ENCODE assay signal across 19 cellular contexts in the genomic region with DNA sequence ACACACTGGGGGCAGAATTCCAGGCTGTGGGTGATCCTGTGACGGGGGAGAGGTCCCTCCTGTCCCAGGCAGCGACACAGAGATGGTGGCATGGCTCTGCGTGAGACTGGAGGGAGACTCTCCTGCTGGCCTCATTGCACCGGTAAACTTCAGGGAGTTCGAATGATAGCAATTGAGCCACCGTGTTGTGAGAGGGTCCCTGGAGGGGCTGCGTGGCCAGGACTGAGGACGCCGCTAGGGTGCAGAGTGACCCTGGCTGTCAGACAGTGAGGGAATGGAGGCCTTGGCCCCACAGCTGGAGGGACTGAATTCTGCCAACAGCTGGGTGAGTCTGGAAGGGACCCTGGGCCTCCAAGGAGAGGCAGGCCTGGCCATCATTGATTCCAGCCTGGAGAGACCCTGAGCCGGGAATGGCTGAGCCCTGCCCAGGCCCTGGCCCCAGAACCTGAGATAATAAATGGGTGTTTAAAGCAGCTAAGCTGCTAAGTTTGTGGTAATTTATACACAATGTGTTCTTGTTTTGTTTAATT. TPM values are rescaled to one million over a fixed set of nuclear protein-coding genes. Genes with fewer than 3 reads are reported as not detected.
DNase-seq lines count a peak whose midpoint lies in the region; ATAC-seq, FAIRE-seq and TF ChIP-seq lines count a peak whose summit lies in the region.
"Had no signal": no experiment of that assay in that cellular context is flagged by ENCODE, and none has a peak within 500 bp of the region (broad histone marks: within the 10 kb centered on the region; RNA-seq: fewer than 3 reads in every experiment).

No MANE protein-coding gene starts in this region.

- H3K36me3 Mint-ChIP-seq in astrocyte (ENCODE audit: low read depth, unreplicated experiment) (peaks cover 27% of the 10 kb centered on the region), neural crest cell (ENCODE audit: low read depth) (peaks cover 2% of the 10 kb centered on the region)

- H3K9me3 Mint-ChIP-seq in astrocyte (ENCODE audit: unreplicated experiment) (no peaks in the 10 kb centered on the region), neural crest cell (no peaks in the 10 kb centered on the region)
- H3K9me3 Mint-ChIP-seq: CD14-positive monocyte; CD4-positive, alpha-beta memory T cell; GM23338; H9; IgD-negative memory B cell had no signal

- intact Hi-C loops in Panc1 (cut with micrococcal nuclease; ENCODE audit: unreplicated experiment), result no loop called here

- 88 to 98% methylated on average over 8 of the region's 10 CpGs for WGBS in upper lobe of left lung, 2 donors

- H3K36me3 ChIP-seq in Panc1 (ENCODE audit: control insufficient read depth, insufficient read depth, low read length) (no peaks in the 10 kb centered on the region; the same call in none of the 2 replicates), astrocyte (ENCODE audit: insufficient read depth, low read length) (peaks cover 13% of the 10 kb centered on the region), upper lobe of left lung (peaks cover 3 to 52% (median 23%) of the 10 kb centered on the region in 4 donors)

- H3K27ac Mint-ChIP-seq in astrocyte (ENCODE audit: unreplicated experiment) (peak overlapping the region; percentile 62), neural crest cell (ENCODE audit: unreplicated experiment) (peak overlapping the region; percentile 35)
- H3K27ac Mint-ChIP-seq: CD4-positive, alpha-beta memory T cell; GM23338; H9; IgD-negative memory B cell had no signal

- H3K4me2 ChIP-seq in astrocyte (ENCODE audit: low read length), result no peak overlapping the region
- H3K4me2 ChIP-seq: GM23338 had no signal

- H3K27ac ChIP-seq in Panc1 (ENCODE audit: low read length) (no peak overlapping the region), astrocyte (ENCODE audit: low read depth, low read length) (no peak overlapping the region), upper lobe of left lung (no peak overlapping the region)

- in situ Hi-C loops in Panc1 (cut with HindIII; ENCODE audit: low pct_unique_long_range_greater_than_20kb, low sequenced_read_pairs), result no loop called here

- DNase-seq in Panc1 (ENCODE audit: low read depth, low spot score) (no peak), astrocyte (ENCODE audit: low read depth) (no peak), neural crest cell (ENCODE audit: low read depth, low spot score) (no peak), upper lobe of left lung (no peak), hypothalamus (lab: John Stamatoyannopoulos, UW) (no peak), H4 (ENCODE audit: low spot score) (no peak)
- DNase-seq: ACHN; CD4-positive, alpha-beta memory T cell; DMS153; DMS79; GDM1; H9 had no signal

- CTCF ChIA-PET in Panc1 (lab: Charles Lee), result no interaction called here

- ATAC-seq in Panc1 (0 out of 2 replicates have a peak, but pooled peaks have one; percentile 17), upper lobe of left lung (ENCODE audit: low FRiP score in 2 of 2) (no peak)
- ATAC-seq: GM23338, HepG2 had no signal

- TF ChIP-seq CTCF in Panc1 (IDR thresholded peaks at IDR 0.05) (no peak), astrocyte (IDR thresholded peaks at IDR 0.05; ENCODE audit: insufficient read depth, low read depth, low read length) (no peak), neural crest cell (conservative IDR thresholded peaks at IDR 0.05) (no peak), upper lobe of left lung (IDR thresholded peaks at IDR 0.05) (no peak)

- H2AFZ ChIP-seq in astrocyte (ENCODE audit: low read depth, low read length), result no peak overlapping the region
- H2AFZ ChIP-seq: GM23338 had no signal

- H3K79me2 ChIP-seq in astrocyte (ENCODE audit: insufficient read depth, low read length), result no peaks in the 10 kb centered on the region

- no peak overlapping the region for H3K9ac ChIP-seq in astrocyte (ENCODE audit: low read length)

- BruUV-seq in Panc1 (replicated peaks; lab: Mats Ljungman, UMichigan), result no TSS peak

- no peak for TF ChIP-seq EP300 in upper lobe of left lung (IDR thresholded peaks at IDR 0.05)

- POLR2A ChIA-PET in Panc1 (lab: Charles Lee), result no interaction called here

- no peaks in the 10 kb centered on the region for H3K9me3 ChIP-seq in Panc1 (ENCODE audit: control insufficient read depth, insufficient read depth, low read depth, low read length)
- no peaks in the 10 kb centered on the region for H3K9me3 ChIP-seq in astrocyte (ENCODE audit: insufficient read depth, low read depth, low read length)
- H3K9me3 ChIP-seq in upper lobe of left lung, result no peaks in the 10 kb centered on the region

- H3K4me1 ChIP-seq in Panc1 (ENCODE audit: control insufficient read depth, insufficient read depth, low read length) (no peaks in the 10 kb centered on the region), astrocyte (ENCODE audit: insufficient read depth, low read length) (no peaks in the 10 kb centered on the region), upper lobe of left lung (no peaks in the 10 kb centered on the region)

- peaks cover 8% of the 10 kb centered on the region for H4K20me1 ChIP-seq in astrocyte (ENCODE audit: insufficient read depth, low read length)

- H3K4me3 Mint-ChIP-seq in astrocyte (ENCODE audit: unreplicated experiment), result no peak overlapping the region
- no peak overlapping the region for H3K4me3 Mint-ChIP-seq in neural crest cell
- H3K4me3 Mint-ChIP-seq: CD14-positive monocyte, GM23338, H9, IgD-negative memory B cell had no signal

- peaks cover 21% of the 10 kb centered on the region for H3K27me3 Mint-ChIP-seq in astrocyte (ENCODE audit: low read depth, unreplicated experiment)
- H3K27me3 Mint-ChIP-seq in neural crest cell (ENCODE audit: low read depth), result no peaks in the 10 kb centered on the region
- H3K27me3 Mint-ChIP-seq: CD4-positive, alpha-beta memory T cell; IgD-negative memory B cell had no signal

- no peak for TF ChIP-seq POLR2A in upper lobe of left lung (IDR thresholded peaks at IDR 0.05)

- H3K4me1 Mint-ChIP-seq in astrocyte (ENCODE audit: low read depth, unreplicated experiment) (no peaks in the 10 kb centered on the region), neural crest cell (no peaks in the 10 kb centered on the region)
- H3K4me1 Mint-ChIP-seq: CD14-positive monocyte; CD4-positive, alpha-beta memory T cell; IgD-negative memory B cell had no signal

- no peak for FAIRE-seq in astrocyte (lab: Jason Lieb, UNC)
- FAIRE-seq: A204.1, GM12892, GM18507, HepG2 had no signal

- H3K27me3 ChIP-seq in Panc1 (ENCODE audit: control insufficient read depth, insufficient read depth, low read length) (no peaks in the 10 kb centered on the region), astrocyte (ENCODE audit: insufficient read depth, low read length) (no peaks in the 10 kb centered on the region), upper lobe of left lung (no peaks in the 10 kb centered on the region)

- H3K4me3 ChIP-seq in Panc1 (ENCODE audit: low read depth in 2 of 2, low read length in 2 of 2) (no peak overlapping the region), astrocyte (ENCODE audit: insufficient read depth, low read depth, low read length) (no peak overlapping the region), upper lobe of left lung (no peak overlapping the region)
- H3K4me3 ChIP-seq: GM23338 had no signal

RNA-seq across cellular contexts. Expression of gene CCDC57, which starts 32.6 kb away (rescaled TPM):
- total RNA-seq in Panc1 (2021; ENCODE audit: unreplicated experiment), result 63.6 TPM
- polyA plus RNA-seq in Panc1 (2012; ENCODE audit: insufficient read length), result 59.2 TPM
- total RNA-seq in astrocyte, result 19.9 and 20.4 TPM in 2 replicates
- total RNA-seq in neural crest cell, result 47.5 and 50.3 TPM in 2 replicates
- 100 to 1,000 TPM in 2 of 6 donors, 10 to 100 TPM in 4; 52.9 to 204 (median 71.8) TPM for total RNA-seq in upper lobe of left lung
- total RNA-seq in H4 (2014; rRNA removed; shearing (Covaris generic)), result 1.8 and 4.7 TPM in 2 replicates

RNA-seq across cellular contexts. Expression of gene SLC16A3, which starts 48.8 kb away (rescaled TPM):
- total RNA-seq in Panc1 (2021; ENCODE audit: unreplicated experiment) (581 TPM), astrocyte (292 and 385 TPM in 2 replicates), neural crest cell (1.5 and 8.6 TPM in 2 replicates), upper lobe of left lung (100 to 1,000 TPM in 3 of 6 donors, 10 to 100 TPM in 3; 33.5 to 134 (median 102) TPM)
- 1,387 TPM for polyA plus RNA-seq in Panc1 (2012; ENCODE audit: insufficient read length)
- total RNA-seq in H4 (2014; rRNA removed; shearing (Covaris generic)), result 22.2 and 30.0 TPM in 2 replicates
